1 cellular context compared by ENCODE assay signal in the genomic region with DNA sequence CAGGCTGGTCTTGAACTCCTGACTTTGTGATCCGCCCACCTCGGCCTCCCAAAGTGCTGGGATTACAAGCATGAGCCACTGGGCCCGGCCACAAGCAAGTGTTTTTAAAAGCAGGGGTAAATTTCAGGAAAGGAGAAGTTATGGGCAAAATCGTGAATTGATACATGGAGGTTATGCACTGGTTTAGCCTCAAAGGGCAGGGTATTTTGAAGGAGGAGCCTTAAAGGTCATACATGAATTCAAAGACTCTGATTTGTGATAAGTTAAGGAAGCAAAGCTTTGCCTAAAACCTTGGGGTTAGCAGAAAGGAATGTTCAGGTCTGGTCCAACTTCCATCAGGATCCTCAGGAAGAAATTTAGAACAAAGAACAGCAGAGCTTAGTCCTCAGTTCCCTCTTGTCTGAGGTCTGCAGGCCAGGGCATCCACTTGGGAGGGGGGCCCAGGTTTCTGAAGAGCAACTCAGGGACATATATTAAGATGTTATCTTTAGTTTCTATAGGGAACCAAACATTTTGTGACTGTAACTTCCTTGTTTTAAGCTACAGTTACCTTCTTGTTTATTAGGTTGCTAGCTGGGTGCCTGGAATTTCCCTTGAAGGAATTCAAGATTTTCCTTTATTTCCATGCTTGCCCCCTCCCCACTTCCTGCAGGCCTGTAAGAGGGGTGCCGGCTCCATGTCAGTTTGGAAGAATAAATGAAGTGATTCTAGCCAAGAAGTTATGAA.
TF ChIP-seq lines count a peak whose summit lies in the region.

No MANE protein-coding gene starts in this region.

TF ChIP-seq in endothelial cell of umbilical vein, 7 proteins besides CTCF, POLR2A, EP300 and RAD21:
- TF ChIP-seq FOS (IDR thresholded peaks at IDR 0.05; ENCODE audit: borderline replicate concordance, insufficient read depth, low read length) = no peak
- no peak for TF ChIP-seq POLR2AphosphoS5 (IDR thresholded peaks at IDR 0.05; ENCODE audit: insufficient read depth, low read depth, low read length)
- no peak for TF ChIP-seq EZH2 (IDR thresholded peaks at IDR 0.05; ENCODE audit: borderline replicate concordance, low read depth, low read length, severe bottlenecking)
- no peak for TF ChIP-seq JUN (IDR thresholded peaks at IDR 0.05; ENCODE audit: borderline replicate concordance, insufficient read depth, insufficient read length, low read depth)
- TF ChIP-seq GATA2 (IDR thresholded peaks at IDR 0.05; ENCODE audit: insufficient read depth, insufficient read length, low read depth, low read length) = no peak
- TF ChIP-seq MAX (IDR thresholded peaks at IDR 0.05; ENCODE audit: insufficient read depth, insufficient read length) = no peak
- no peak for TF ChIP-seq MYC (IDR thresholded peaks at IDR 0.05; ENCODE audit: low read depth, low read length)
